Comparison of ENCODE assay signal across 22 cellular contexts in the genomic region with DNA sequence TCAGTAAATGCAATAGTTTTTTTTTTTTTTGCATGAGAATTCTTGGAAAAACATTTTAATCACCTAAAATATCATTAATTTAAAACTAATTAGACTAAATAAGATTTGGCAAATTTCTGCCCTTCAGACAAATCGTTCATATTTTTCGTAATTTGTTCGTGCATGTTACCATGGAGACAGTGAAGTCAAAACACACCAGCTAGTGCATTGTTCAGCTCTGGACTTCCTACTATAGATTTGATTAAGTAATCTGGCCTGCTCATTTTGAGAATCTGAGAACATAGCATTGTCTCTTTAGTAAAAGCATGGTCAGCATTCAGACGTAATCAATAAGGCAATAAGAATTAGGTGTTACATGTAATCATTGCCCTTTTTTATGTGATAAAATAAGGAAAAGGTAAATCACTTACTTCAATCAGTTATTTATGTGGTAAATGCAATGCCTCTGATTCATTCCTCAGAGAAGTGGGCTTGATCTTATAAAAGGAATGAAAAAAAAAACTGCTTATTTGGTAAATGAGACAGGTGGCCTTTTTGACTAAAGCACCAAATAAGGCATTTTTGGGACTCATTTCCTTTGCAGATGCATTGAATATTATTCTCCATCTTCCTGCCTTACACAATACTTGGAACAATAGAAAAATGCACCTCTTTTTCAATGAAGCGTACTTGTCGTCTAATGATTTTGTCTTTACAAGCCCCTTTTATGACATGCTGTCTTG.
DNase-seq lines count a peak whose midpoint lies in the region; ATAC-seq and TF ChIP-seq lines count a peak whose summit lies in the region.
"Had no signal": no experiment of that assay in that cellular context is flagged by ENCODE, and none has a peak within 500 bp of the region (broad histone marks: within the 10 kb centered on the region; RNA-seq: fewer than 3 reads in every experiment).

No MANE protein-coding gene starts in this region.

- H3K4me2 ChIP-seq in mammary epithelial cell (ENCODE audit: insufficient read depth, low read depth, low read length): no peak overlapping the region

- no peak overlapping the region for H3K4me3 Mint-ChIP-seq in endothelial cell (ENCODE audit: unreplicated experiment)
- H3K4me3 Mint-ChIP-seq: CD8-positive, alpha-beta memory T cell had no signal

- H3K9ac ChIP-seq in mammary epithelial cell (ENCODE audit: insufficient read depth, low read length): no peak overlapping the region

- H3K9me3 ChIP-seq in mammary epithelial cell (replicated peaks; ENCODE audit: insufficient read depth, low read length) (no peaks in the 10 kb centered on the region), breast epithelium (no peaks in the 10 kb centered on the region), RWPE2 (ENCODE audit: severe bottlenecking) (no peaks in the 10 kb centered on the region)
- H3K9me3 ChIP-seq: adrenal gland, sigmoid colon, SJCRH30, transverse colon had no signal

- peaks cover 2% of the 10 kb centered on the region for H3K27me3 Mint-ChIP-seq in endothelial cell (ENCODE audit: unreplicated experiment)

- no peaks in the 10 kb centered on the region for H3K27me3 ChIP-seq in mammary epithelial cell (ENCODE audit: insufficient read depth, low read length)
- H3K27me3 ChIP-seq in breast epithelium: no peaks in the 10 kb centered on the region
- no peaks in the 10 kb centered on the region for H3K27me3 ChIP-seq in RWPE2 (ENCODE audit: insufficient read depth, poor library complexity, severe bottlenecking)
- H3K27me3 ChIP-seq: adrenal gland, sigmoid colon, SJCRH30, transverse colon had no signal

- no peaks in the 10 kb centered on the region for H3K79me2 ChIP-seq in mammary epithelial cell (ENCODE audit: insufficient read depth, low read length)

- H3K4me3 ChIP-seq in mammary epithelial cell (replicated peaks in 1 of 3; ENCODE audit: insufficient read depth in 1 of 3, low read depth in 2 of 3, low read length in 3 of 3): no peak overlapping the region
- H3K4me3 ChIP-seq in breast epithelium: no peak overlapping the region
- H3K4me3 ChIP-seq in RWPE2 (ENCODE audit: severe bottlenecking): no peak overlapping the region
- H3K4me3 ChIP-seq: adrenal gland, sigmoid colon, SJCRH30, transverse colon had no signal

- dilution Hi-C loops in mammary epithelial cell (cut with HindIII; ENCODE audit: low sequenced_read_pairs): no loop called here

- H3K27ac Mint-ChIP-seq in endothelial cell (ENCODE audit: unreplicated experiment): peak overlapping the region; percentile 91
- H3K27ac Mint-ChIP-seq: CD8-positive, alpha-beta memory T cell had no signal

- TF ChIP-seq CTCF in mammary epithelial cell (conservative IDR thresholded peaks at IDR 0.05 in 1 of 2, IDR thresholded peaks at IDR 0.05 in 1 of 2; ENCODE audit: extremely low read depth in 1 of 2, insufficient read depth in 1 of 2, low read depth in 1 of 2, low read length in 2 of 2): no peak
- TF ChIP-seq CTCF in breast epithelium (IDR thresholded peaks at IDR 0.05): no peak
- TF ChIP-seq CTCF in RWPE2 (IDR thresholded peaks at IDR 0.05; ENCODE audit: poor library complexity, severe bottlenecking): no peak
- TF ChIP-seq CTCF in endothelial cell (IDR thresholded peaks at IDR 0.05; ENCODE audit: unreplicated experiment): no peak

- DNase-seq in mammary epithelial cell (no peak), breast epithelium (ENCODE audit: low spot score in 2 of 2) (no peak), RWPE2 (ENCODE audit: low spot score) (no peak), endothelial cell (ENCODE audit: low spot score) (no peak), retina (peak; percentile 32), AG08395 (ENCODE audit: low spot score) (no peak)
- DNase-seq in activated CD4-positive, alpha-beta T cell treated with anti-CD3 and anti-CD28 coated beads, Interleukin-2, amount 50 U/mL, for 1 hour: no peak
- DNase-seq: activated effector memory CD4-positive, alpha-beta T cell treated with anti-CD3 and anti-CD28 coated beads, Interleukin-2, amount 50 U/mL, for 16 hours; adrenal gland; CD8-positive, alpha-beta memory T cell; DMS79; foreskin melanocyte; left cardiac atrium; NCI-H1694; occipital lobe; sigmoid colon; SJCRH30; stimulated activated CD4-positive, alpha-beta T cell treated with anti-CD3 and anti-CD28 coated beads, Interleukin-1b, Interleukin-23, amount 100 ng/mL, for 48 hours; stimulated activated naive CD8-positive, alpha-beta T cell treated with anti-CD3 and anti-CD28 coated beads, Interleukin-15, Interleukin-2, amounts not matched to agents 100 U/mL and 50 U/mL, for 24 hours; transverse colon had no signal

- H3K36me3 Mint-ChIP-seq in endothelial cell (ENCODE audit: low read depth, unreplicated experiment): no peaks in the 10 kb centered on the region

- H4K20me1 ChIP-seq in mammary epithelial cell (ENCODE audit: insufficient read depth, low read length): no peaks in the 10 kb centered on the region

- H3K36me3 ChIP-seq in mammary epithelial cell (ENCODE audit: insufficient read depth, low read length): no peaks in the 10 kb centered on the region
- no peaks in the 10 kb centered on the region for H3K36me3 ChIP-seq in breast epithelium
- no peaks in the 10 kb centered on the region for H3K36me3 ChIP-seq in RWPE2 (ENCODE audit: low read depth)
- H3K36me3 ChIP-seq: adrenal gland, sigmoid colon, SJCRH30, transverse colon had no signal

- no TSS peak for BruUV-seq in mammary epithelial cell (replicated peaks; lab: Mats Ljungman, UMichigan)

- H2AFZ ChIP-seq in mammary epithelial cell (ENCODE audit: low read depth, low read length): no peak overlapping the region

- H3K4me1 ChIP-seq in mammary epithelial cell (ENCODE audit: insufficient read depth, low read length) (peaks cover 22% of the 10 kb centered on the region), breast epithelium (no peaks in the 10 kb centered on the region), RWPE2 (ENCODE audit: insufficient read depth, poor library complexity, severe bottlenecking) (peaks cover 51% of the 10 kb centered on the region)
- H3K4me1 ChIP-seq: adrenal gland, sigmoid colon had no signal

- ATAC-seq in RWPE2 (ENCODE audit: low read depth) (peak; percentile 46), HG03457 (IDR thresholded peaks at IDR 0.05; ENCODE audit: unreplicated experiment) (no peak)
- ATAC-seq: activated CD4-positive, CD25-positive, alpha-beta regulatory T cell treated with anti-CD3 and anti-CD28 coated beads, Interleukin-2, amount 50 U/mL, for 24 hours; stimulated activated naive CD8-positive, alpha-beta T cell treated with anti-CD3 and anti-CD28 coated beads, Interleukin-15, Interleukin-2, amounts not matched to agents 100 U/mL and 50 U/mL, for 24 hours had no signal

- CTCF ChIA-PET in mammary epithelial cell (lab: Charles Lee; ENCODE audit: low non-redundant PET): no interaction called here

- peaks cover 50% of the 10 kb centered on the region for H3K4me1 Mint-ChIP-seq in endothelial cell (ENCODE audit: unreplicated experiment)
- H3K4me1 Mint-ChIP-seq: CD8-positive, alpha-beta memory T cell had no signal

- in situ Hi-C loops in mammary epithelial cell (cut with MboI; ENCODE audit: low sequenced_read_pairs in 2 of 2): no loop called here

- H3K9me3 Mint-ChIP-seq in endothelial cell (ENCODE audit: unreplicated experiment): no peaks in the 10 kb centered on the region
- H3K9me3 Mint-ChIP-seq: CD8-positive, alpha-beta memory T cell had no signal

- no peak for TF ChIP-seq POLR2A in breast epithelium (IDR thresholded peaks at IDR 0.05)

- intact Hi-C loops in mammary epithelial cell (cut with micrococcal nuclease) (no loop called here), breast epithelium (cut with DNase I; ENCODE audit: low total_unique reads) (no loop called here)

- WGBS in mammary epithelial cell (ENCODE audit: low coverage, missing lambda C conversion rate): 25% methylated on average over 6 of the region's 6 CpGs

- H3K27ac ChIP-seq in mammary epithelial cell (ENCODE audit: insufficient read depth, low read depth, low read length) (peak overlapping the region; percentile 20), breast epithelium (no peak overlapping the region), RWPE2 (ENCODE audit: poor library complexity, severe bottlenecking) (peak overlapping the region; percentile 81)
- H3K27ac ChIP-seq: adrenal gland, sigmoid colon, SJCRH30, transverse colon had no signal

Comparison
In these comparisons a context has a peak if more than half of its experiments do, and no peak if none do; other contexts are left out.
1. H3K27ac ChIP-seq: peak in mammary epithelial cell (single experiment) and RWPE2 (single experiment); none in breast epithelium (0 of 2).